In the genomic region with DNA sequence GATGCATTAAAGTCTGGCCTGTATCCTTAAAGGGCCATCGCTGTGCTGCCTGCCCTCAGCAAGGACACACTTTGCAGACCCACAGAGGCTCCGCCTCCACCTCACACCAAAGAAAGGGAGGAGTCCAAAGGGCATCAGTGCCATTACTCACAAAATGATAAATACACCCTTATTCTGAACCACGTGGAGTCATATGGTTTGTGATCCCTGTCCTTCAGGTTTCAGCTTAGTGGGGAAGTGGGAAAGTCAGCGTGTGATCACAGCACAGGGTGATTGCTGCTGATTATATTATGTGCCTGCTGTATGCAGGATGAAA, we compare ENCODE assay signal across 20 cellular contexts. TPM values are rescaled to one million over a fixed set of nuclear protein-coding genes. Genes with fewer than 3 reads are reported as not detected.
DNase-seq lines count a peak whose midpoint lies in the region; ATAC-seq, FAIRE-seq and TF ChIP-seq lines count a peak whose summit lies in the region.
"Had no signal": no experiment of that assay in that cellular context is flagged by ENCODE, and none has a peak within 500 bp of the region (broad histone marks: within the 10 kb centered on the region; RNA-seq: fewer than 3 reads in every experiment).

No MANE protein-coding gene starts in this region.

- H3K36me3 Mint-ChIP-seq in activated CD8-positive, alpha-beta memory T cell treated with anti-CD3 and anti-CD28 coated beads, Interleukin-2, amount 10 ng/mL, durations not matched to agents 7 days and 5 days, result peaks cover 35% of the 10 kb centered on the region
- peaks cover 47% of the 10 kb centered on the region for H3K36me3 Mint-ChIP-seq in chondrocyte (ENCODE audit: low read depth)

- H3K27me3 Mint-ChIP-seq in activated CD8-positive, alpha-beta memory T cell treated with anti-CD3 and anti-CD28 coated beads, Interleukin-2, amount 10 ng/mL, durations not matched to agents 7 days and 5 days, result no peaks in the 10 kb centered on the region
- no peaks in the 10 kb centered on the region for H3K27me3 Mint-ChIP-seq in chondrocyte (ENCODE audit: low read depth)

- H3K9me3 ChIP-seq in small intestine (ENCODE audit: control insufficient read depth, low read depth), result no peaks in the 10 kb centered on the region

- no peak overlapping the region for H3K4me3 Mint-ChIP-seq in activated CD8-positive, alpha-beta memory T cell treated with anti-CD3 and anti-CD28 coated beads, Interleukin-2, amount 10 ng/mL, durations not matched to agents 7 days and 5 days
- no peak overlapping the region for H3K4me3 Mint-ChIP-seq in chondrocyte (ENCODE audit: unreplicated experiment)
- H3K4me3 Mint-ChIP-seq: CD14-positive monocyte; CD8-positive, alpha-beta T cell had no signal

- H3K36me3 ChIP-seq in small intestine (ENCODE audit: control insufficient read depth in 2 of 2, insufficient read depth in 2 of 2, low read length in 2 of 2), result peaks cover 13 to 33% of the 10 kb centered on the region in 2 donors

- peak; percentile 23 for ATAC-seq in activated CD8-positive, alpha-beta memory T cell treated with anti-CD3 and anti-CD28 coated beads, Interleukin-2, amount 10 ng/mL, durations not matched to agents 7 days and 5 days
- ATAC-seq in SK-N-SH treated with all-trans-retinoic acid at 6 μM for 48 hours, result no peak
- ATAC-seq: CD8-positive, alpha-beta T cell; HCT116 had no signal

- H3K4me3 ChIP-seq in small intestine (ENCODE audit: low read depth in 1 of 2, low read length in 2 of 2), result no peak overlapping the region

- FAIRE-seq in small intestine (lab: Jason Lieb, UNC), result no peak
- FAIRE-seq: D721Med, G401.6, GM12892 had no signal

- no peak for TF ChIP-seq CTCF in chondrocyte (IDR thresholded peaks at IDR 0.05)

- no peak for DNase-seq in activated CD8-positive, alpha-beta memory T cell treated with anti-CD3 and anti-CD28 coated beads, Interleukin-2, amount 10 ng/mL, durations not matched to agents 7 days and 5 days
- DNase-seq in activated CD8-positive, alpha-beta memory T cell treated with anti-CD3 and anti-CD28 coated beads for 24 hours, result no peak
- DNase-seq in chondrocyte (ENCODE audit: low spot score), result peak; percentile 17
- peak; percentile 35 for DNase-seq in mesenteric fat pad (ENCODE audit: low spot score)
- peak; percentile 75 for DNase-seq in small intestine
- DNase-seq in NCI-H82 treated with DMSO at 0.1 percent for 48 hours (lab: John Stamatoyannopoulos, UW; ENCODE audit: unreplicated experiment), result no peak
- DNase-seq in GM03348 (ENCODE audit: low spot score), result no peak
- DNase-seq: CD8-positive, alpha-beta T cell; COR-L47; DMS153; DMS79 treated with DMSO at 0.1 percent for 48 hours; EL had no signal

- H3K9me3 Mint-ChIP-seq in activated CD8-positive, alpha-beta memory T cell treated with anti-CD3 and anti-CD28 coated beads, Interleukin-2, amount 10 ng/mL, durations not matched to agents 7 days and 5 days (ENCODE audit: low read depth), result no peaks in the 10 kb centered on the region
- no peaks in the 10 kb centered on the region for H3K9me3 Mint-ChIP-seq in chondrocyte (ENCODE audit: low read depth)
- H3K9me3 Mint-ChIP-seq: CD8-positive, alpha-beta T cell had no signal

- no peaks in the 10 kb centered on the region for H3K4me1 Mint-ChIP-seq in activated CD8-positive, alpha-beta memory T cell treated with anti-CD3 and anti-CD28 coated beads, Interleukin-2, amount 10 ng/mL, durations not matched to agents 7 days and 5 days
- H3K4me1 Mint-ChIP-seq in chondrocyte (ENCODE audit: low read depth), result no peaks in the 10 kb centered on the region

- H3K4me1 ChIP-seq in small intestine (ENCODE audit: control insufficient read depth in 2 of 2, insufficient read depth in 1 of 2, low read depth in 1 of 2, low read length in 1 of 2), result no peaks in the 10 kb centered on the region

- CTCF ChIA-PET in activated CD8-positive, alpha-beta memory T cell treated with anti-CD3 and anti-CD28 coated beads, Interleukin-2, amount 10 ng/mL, durations not matched to agents 7 days and 5 days (lab: Charles Lee), result interaction anchor here (1.4 kb wide), 1 partner anchor 11 kb away, joined by 4 read pairs; no protein-coding TSS in a partner anchor

- H3K27me3 ChIP-seq in small intestine (ENCODE audit: control insufficient read depth in 2 of 2, insufficient read depth in 2 of 2, low read length in 2 of 2), result no peaks in the 10 kb centered on the region

- no peak overlapping the region for H3K27ac ChIP-seq in small intestine (ENCODE audit: low read depth in 1 of 2, low read length in 1 of 2)
- H3K27ac ChIP-seq: 22Rv1, HL-60 had no signal

- no peak overlapping the region for H3K27ac Mint-ChIP-seq in activated CD8-positive, alpha-beta memory T cell treated with anti-CD3 and anti-CD28 coated beads, Interleukin-2, amount 10 ng/mL, durations not matched to agents 7 days and 5 days
- no peak overlapping the region for H3K27ac Mint-ChIP-seq in chondrocyte (ENCODE audit: unreplicated experiment)
- H3K27ac Mint-ChIP-seq: CD8-positive, alpha-beta T cell had no signal

- 52 to 78% (median 64%) methylated on average over 4 of the region's 4 CpGs for WGBS in small intestine, 3 donors

TF ChIP-seq in SK-N-SH treated with all-trans-retinoic acid at 6 μM for 48 hours, 23 proteins besides CTCF, POLR2A, EP300 and RAD21:
- TF ChIP-seq ZNF565 (CRISPR knock-in tag; conservative IDR thresholded peaks at IDR 0.05; ENCODE audit: low read depth) (no peak), PPARA (CRISPR knock-in tag; IDR thresholded peaks at IDR 0.05; ENCODE audit: borderline replicate concordance) (no peak), RARB (CRISPR knock-in tag; IDR thresholded peaks at IDR 0.05) (no peak), SNAI2 (CRISPR knock-in tag; IDR thresholded peaks at IDR 0.05) (no peak), ARNTL (CRISPR knock-in tag; IDR thresholded peaks at IDR 0.05; ENCODE audit: borderline replicate concordance, low read depth) (no peak), ZNF70 (CRISPR knock-in tag; IDR thresholded peaks at IDR 0.05) (no peak), BACH2 (CRISPR knock-in tag; IDR thresholded peaks at IDR 0.05; ENCODE audit: borderline replicate concordance) (no peak), ZFP30 (CRISPR knock-in tag; IDR thresholded peaks at IDR 0.05) (no peak), ISL1 (CRISPR knock-in tag; IDR thresholded peaks at IDR 0.05) (no peak), TOX (CRISPR knock-in tag; IDR thresholded peaks at IDR 0.05; ENCODE audit: borderline replicate concordance) (no peak)

RNA-seq across cellular contexts. Expression of gene MSANTD1, which starts 35.9 kb away (rescaled TPM):
- total RNA-seq in activated CD8-positive, alpha-beta memory T cell treated with anti-CD3 and anti-CD28 coated beads, Interleukin-2, amount 10 ng/mL, durations not matched to agents 7 days and 5 days, result under 1 TPM; 0.73 to 0.82 TPM
- total RNA-seq in chondrocyte (0.55 to 1.7 TPM (median 0.64 TPM) in 3 replicates), mesenteric fat pad (0.80 TPM)
- under 1 TPM; 0.27 to 0.45 (median 0.28) TPM for polyA plus RNA-seq in small intestine
- polyA plus RNA-seq: CD14-positive monocyte had no signal

Comparison
In these comparisons a context has a peak if more than half of its experiments do, and no peak if none do; other contexts are left out.
1. DNase-seq: peak in chondrocyte (single experiment), mesenteric fat pad (single experiment) and small intestine (single experiment); none in activated CD8-positive, alpha-beta memory T cell treated with anti-CD3 and anti-CD28 coated beads, Interleukin-2, amount 10 ng/mL, durations not matched to agents 7 days and 5 days (single experiment), activated CD8-positive, alpha-beta memory T cell treated with anti-CD3 and anti-CD28 coated beads for 24 hours (single experiment), NCI-H82 treated with DMSO at 0.1 percent for 48 hours (single experiment) and GM03348 (single experiment).